9 cellular contexts compared by ENCODE assay signal in the genomic region with DNA sequence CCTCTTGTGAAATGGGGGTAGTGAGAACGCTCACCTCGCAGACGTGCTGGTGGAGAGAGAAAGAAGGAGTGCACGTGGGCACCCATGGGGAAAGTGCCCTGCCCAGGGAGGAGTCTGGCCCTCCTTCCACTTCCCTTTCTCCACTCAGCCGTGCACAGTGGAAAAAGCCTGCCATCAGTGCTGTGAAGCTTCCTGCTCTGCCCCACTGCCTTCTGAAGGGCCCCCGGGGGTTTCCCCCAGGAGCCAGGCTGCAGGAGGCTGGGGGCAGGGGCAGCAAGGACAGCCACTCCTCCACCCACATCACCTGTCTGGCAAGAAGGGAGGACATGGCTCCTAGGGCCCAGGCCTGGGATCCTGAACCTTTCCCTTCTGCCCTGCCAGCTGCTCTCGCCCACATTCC.
DNase-seq lines count a peak whose midpoint lies in the region; ATAC-seq lines count a peak whose summit lies in the region.
"Had no signal": no experiment of that assay in that cellular context is flagged by ENCODE, and none has a peak within 500 bp of the region (broad histone marks: within the 10 kb centered on the region; RNA-seq: fewer than 3 reads in every experiment).

No MANE protein-coding gene starts in this region.

- no peak overlapping the region for H3K27ac ChIP-seq in caudate nucleus (ENCODE audit: low read depth, low read length)

- DNase-seq in DMS79 treated with DMSO at 0.1 percent for 48 hours (lab: John Stamatoyannopoulos, UW) (peak; percentile 78), NOMO-1 treated with DMSO at 0.1 percent for 48 hours (lab: John Stamatoyannopoulos, UW; ENCODE audit: unreplicated experiment) (peak; percentile 61), left kidney (ENCODE audit: low read depth, low spot score) (peak; percentile 79), NCI-H510A treated with DMSO at 0.1 percent for 48 hours (lab: John Stamatoyannopoulos, UW) (no peak), caudate nucleus (lab: John Stamatoyannopoulos, UW) (no peak), NCI-H2227 (lab: John Stamatoyannopoulos, UW; ENCODE audit: unreplicated experiment) (no peak), putamen (ENCODE audit: low spot score) (no peak)

- peak; percentile 74 for ATAC-seq in GM21737 (IDR thresholded peaks at IDR 0.05; ENCODE audit: unreplicated experiment)
- ATAC-seq: HCT116 had no signal

Comparison
In these comparisons a context has a peak if more than half of its experiments do, and no peak if none do; other contexts are left out.
1. DNase-seq: peak in DMS79 treated with DMSO at 0.1 percent for 48 hours (single experiment), NOMO-1 treated with DMSO at 0.1 percent for 48 hours (single experiment) and left kidney (single experiment); none in NCI-H510A treated with DMSO at 0.1 percent for 48 hours (single experiment), caudate nucleus (0 of 61), NCI-H2227 (single experiment) and putamen (single experiment).